In genomic region chr6:160139420-160139851, GRCh38 we compare ENCODE assay signal across 1 cellular context.
TF ChIP-seq lines count a peak whose summit lies in the region.

No MANE protein-coding gene starts in this region.

TF ChIP-seq in HepG2, 621 proteins besides CTCF, POLR2A, EP300 and RAD21 (continued from another document):
- TF ChIP-seq ZNF816 (CRISPR knock-in tag; IDR thresholded peaks at IDR 0.05; ENCODE audit: borderline replicate concordance) (no peak), BRCA1 (CRISPR knock-in tag; IDR thresholded peaks at IDR 0.05) (no peak), ZNF451 (CRISPR knock-in tag; IDR thresholded peaks at IDR 0.05) (no peak), ZNF598 (CRISPR knock-in tag; IDR thresholded peaks at IDR 0.05; ENCODE audit: borderline replicate concordance) (peak; percentile 11; the same call in 1 of the 2 replicates), ZBTB7B (CRISPR knock-in tag; IDR thresholded peaks at IDR 0.05) (no peak), ZNF749 (CRISPR knock-in tag; IDR thresholded peaks at IDR 0.05; ENCODE audit: borderline replicate concordance) (no peak), POGZ (CRISPR knock-in tag; IDR thresholded peaks at IDR 0.05) (0 out of 2 replicates have a peak, but pooled peaks have one; percentile 31), DPF2 (CRISPR knock-in tag; IDR thresholded peaks at IDR 0.05; ENCODE audit: borderline replicate concordance, low read depth) (no peak), ZNF687 (CRISPR knock-in tag; IDR thresholded peaks at IDR 0.05) (peak; percentile 22; the same call in 1 of the 2 replicates), ZNF276 (CRISPR knock-in tag; IDR thresholded peaks at IDR 0.05; ENCODE audit: low read depth) (no peak), ZNF235 (CRISPR knock-in tag; IDR thresholded peaks at IDR 0.05; ENCODE audit: borderline replicate concordance) (no peak), ZBTB14 (CRISPR knock-in tag; IDR thresholded peaks at IDR 0.05) (no peak), ZNF33B (CRISPR knock-in tag; IDR thresholded peaks at IDR 0.05) (no peak)
- TF ChIP-seq, protein P1, sequence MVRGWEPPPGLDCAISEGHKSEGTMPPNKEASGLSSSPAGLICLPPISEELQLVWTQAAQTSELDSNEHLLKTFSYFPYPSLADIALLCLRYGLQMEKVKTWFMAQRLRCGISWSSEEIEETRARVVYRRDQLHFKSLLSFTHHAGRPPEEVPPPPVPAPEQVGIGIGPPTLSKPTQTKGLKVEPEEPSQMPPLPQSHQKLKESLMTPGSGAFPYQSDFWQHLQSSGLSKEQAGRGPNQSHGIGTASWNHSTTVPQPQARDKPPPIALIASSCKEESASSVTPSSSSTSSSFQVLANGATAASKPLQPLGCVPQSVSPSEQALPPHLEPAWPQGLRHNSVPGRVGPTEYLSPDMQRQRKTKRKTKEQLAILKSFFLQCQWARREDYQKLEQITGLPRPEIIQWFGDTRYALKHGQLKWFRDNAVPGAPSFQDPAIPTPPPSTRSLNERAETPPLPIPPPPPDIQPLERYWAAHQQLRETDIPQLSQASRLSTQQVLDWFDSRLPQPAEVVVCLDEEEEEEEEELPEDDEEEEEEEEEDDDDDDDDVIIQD (CRISPR knock-in tag; IDR thresholded peaks at IDR 0.05; ENCODE audit: low read depth): 0 out of 2 replicates have a peak, but pooled peaks have one; percentile 20
- TF ChIP-seq, protein P2, sequence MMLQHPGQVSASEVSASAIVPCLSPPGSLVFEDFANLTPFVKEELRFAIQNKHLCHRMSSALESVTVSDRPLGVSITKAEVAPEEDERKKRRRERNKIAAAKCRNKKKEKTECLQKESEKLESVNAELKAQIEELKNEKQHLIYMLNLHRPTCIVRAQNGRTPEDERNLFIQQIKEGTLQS (CRISPR knock-in tag; IDR thresholded peaks at IDR 0.05): no peak
